In the genomic region with DNA sequence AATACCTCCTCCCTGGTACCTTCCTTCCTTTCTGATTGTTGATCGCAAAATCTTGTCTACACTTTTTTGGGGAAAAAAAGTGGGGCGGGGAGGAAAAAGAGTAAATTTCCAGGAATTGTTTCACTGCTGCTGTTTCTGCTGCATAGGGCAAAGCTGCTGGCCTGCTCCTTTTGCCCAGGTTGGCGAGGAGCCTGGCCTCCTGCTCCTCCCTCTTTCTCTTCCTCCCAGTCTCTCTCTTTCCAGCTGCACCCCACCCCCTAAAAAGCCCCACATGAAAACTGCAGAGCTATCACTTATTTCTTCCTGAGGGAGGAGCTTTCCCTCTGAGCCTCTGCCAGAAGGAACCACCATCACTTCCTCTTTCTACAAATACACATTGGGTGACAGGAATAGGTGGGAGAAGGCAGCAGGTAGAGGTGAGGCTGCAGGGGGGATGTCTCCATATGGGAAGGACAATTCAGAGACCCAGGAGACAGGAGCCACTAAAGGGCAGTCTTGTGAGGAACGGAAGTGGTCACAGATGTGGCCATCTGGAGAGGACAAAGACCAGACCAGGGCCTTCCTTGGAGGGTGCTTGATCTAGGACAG, we compare ENCODE assay signal across 11 cellular contexts. TPM values are rescaled to one million over a fixed set of nuclear protein-coding genes. Genes with fewer than 3 reads are reported as not detected.
DNase-seq lines count a peak whose midpoint lies in the region; ATAC-seq, FAIRE-seq and TF ChIP-seq lines count a peak whose summit lies in the region.
"Had no signal": no experiment of that assay in that cellular context is flagged by ENCODE, and none has a peak within 500 bp of the region (broad histone marks: within the 10 kb centered on the region; RNA-seq: fewer than 3 reads in every experiment).

No MANE protein-coding gene starts in this region.

- H3K4me3 ChIP-seq in GM12865 (ENCODE audit: low read depth, low read length) = no peak overlapping the region
- no peak overlapping the region for H3K4me3 ChIP-seq in esophagus (ENCODE audit: low read depth in 1 of 2, low read length in 2 of 2)
- H3K4me3 ChIP-seq in pancreas = no peak overlapping the region

- TF ChIP-seq CTCF in GM12865 (IDR thresholded peaks at IDR 0.05; ENCODE audit: insufficient read depth, low read depth, low read length, missing control alignments) (no peak), pancreas (IDR thresholded peaks at IDR 0.05) (no peak), chondrocyte (IDR thresholded peaks at IDR 0.05) (no peak)

- H3K27ac ChIP-seq in esophagus (ENCODE audit: low read depth in 2 of 2, low read length in 1 of 2) (peak overlapping the region; percentile 11 to 56), pancreas (no peak overlapping the region)

- H3K27me3 ChIP-seq in esophagus (ENCODE audit: control insufficient read depth in 1 of 2, insufficient read depth in 2 of 2, low read length in 2 of 2) (no peaks in the 10 kb centered on the region), pancreas (no peaks in the 10 kb centered on the region)

- H3K36me3 ChIP-seq in esophagus (ENCODE audit: control insufficient read depth in 2 of 2, insufficient read depth in 2 of 2, low read length in 1 of 2) (peaks cover 2 to 5% of the 10 kb centered on the region in 2 donors), pancreas (no peaks in the 10 kb centered on the region)

- FAIRE-seq in pancreas (lab: Jason Lieb, UNC) = no peak
- FAIRE-seq: islet of Langerhans had no signal

- H3K27ac Mint-ChIP-seq in chondrocyte (ENCODE audit: unreplicated experiment) = no peak overlapping the region
- H3K27ac Mint-ChIP-seq: stimulated activated naive CD8-positive, alpha-beta T cell treated with anti-CD3 and anti-CD28 coated beads, Interleukin-15, Interleukin-2, amounts not matched to agents 100 ng/mL and 50 ng/mL, for 24 hours had no signal

- WGBS in esophagus, 2 donors = 48 to 52% methylated on average over 4 of the region's 4 CpGs
- whole genome bisulfite sequencing in pancreas, 2 donors = 78% methylated on average over 4 of the region's 4 CpGs

- H3K27me3 Mint-ChIP-seq in chondrocyte (ENCODE audit: low read depth) = peaks cover 4% of the 10 kb centered on the region

- peaks cover 3% of the 10 kb centered on the region for H3K36me3 Mint-ChIP-seq in chondrocyte (ENCODE audit: low read depth)

- H3K9me3 Mint-ChIP-seq in chondrocyte (ENCODE audit: low read depth) = no peaks in the 10 kb centered on the region
- H3K9me3 Mint-ChIP-seq: stimulated activated naive CD8-positive, alpha-beta T cell treated with anti-CD3 and anti-CD28 coated beads, Interleukin-15, Interleukin-2, amounts not matched to agents 100 ng/mL and 50 ng/mL, for 24 hours had no signal

- no peak overlapping the region for H3K4me3 Mint-ChIP-seq in chondrocyte (ENCODE audit: unreplicated experiment)
- H3K4me3 Mint-ChIP-seq: stimulated activated naive CD8-positive, alpha-beta T cell treated with anti-CD3 and anti-CD28 coated beads, Interleukin-15, Interleukin-2, amounts not matched to agents 100 ng/mL and 50 ng/mL, for 24 hours had no signal

- H3K9me3 ChIP-seq in esophagus (ENCODE audit: control insufficient read depth in 2 of 2, insufficient read depth in 1 of 2, low read depth in 1 of 2, low read length in 1 of 2) = no peaks in the 10 kb centered on the region
- H3K9me3 ChIP-seq in pancreas = no peaks in the 10 kb centered on the region

- DNase-seq in GM12865 (ENCODE audit: low read depth) (peak; percentile 33), NCI-H2196 (lab: John Stamatoyannopoulos, UW; ENCODE audit: unreplicated experiment) (peak; percentile 40), pancreas (peak in 1 of 6 donors; percentile 38), chondrocyte (ENCODE audit: low spot score) (no peak), cerebellar nuclear complex (lab: John Stamatoyannopoulos, UW) (no peak)
- DNase-seq in activated CD4-positive, alpha-beta T cell treated with anti-CD3 and anti-CD28 coated beads for 4 hours = no peak
- DNase-seq: NCI-H1048 had no signal

- peaks cover 7% of the 10 kb centered on the region for H3K4me1 Mint-ChIP-seq in chondrocyte (ENCODE audit: low read depth)

- H3K4me1 ChIP-seq in esophagus (ENCODE audit: control insufficient read depth in 2 of 2, insufficient read depth in 2 of 2, low read length in 1 of 2) = peaks cover 0 to 12% of the 10 kb centered on the region in 2 donors
- no peaks in the 10 kb centered on the region for H3K4me1 ChIP-seq in pancreas

- intact Hi-C loops in pancreas (cut with DNase I) = no loop called here

- ATAC-seq in pancreas (peak in 3 of 4 donors; percentile 10 to 73 (median 66)), GM21381 (IDR thresholded peaks at IDR 0.05; ENCODE audit: unreplicated experiment) (no peak)

RNA-seq across cellular contexts. Expression of a gene that starts 14.9 kb away (rescaled TPM):
- polyA plus RNA-seq in esophagus (1 to 10 TPM; 1.2 to 1.4 TPM), pancreas (1 to 10 TPM; 1.5 to 1.9 TPM)
- total RNA-seq in pancreas (1 to 10 TPM; 2.4 to 4.3 (median 2.8) TPM), chondrocyte (5.8 to 6.1 TPM (median 6.0 TPM) in 3 replicates)

RNA-seq across cellular contexts. Expression of a gene that starts 24.9 kb away (rescaled TPM):
- polyA plus RNA-seq in esophagus = under 1 TPM in 1 of 2 donors, not detected in 1; 0.16 TPM
- not detected for total RNA-seq in pancreas
- 1 to 10 TPM in 1 of 2 donors, under 1 TPM in 1; 0.23 to 4.4 TPM for polyA plus RNA-seq in pancreas
- not detected in 3 replicates for total RNA-seq in chondrocyte

RNA-seq across cellular contexts. Expression of a gene that starts 34.0 kb away (rescaled TPM):
- under 1 TPM; 0.62 to 0.69 TPM for polyA plus RNA-seq in esophagus
- under 1 TPM; 0.08 to 0.35 (median 0.25) TPM for total RNA-seq in pancreas
- polyA plus RNA-seq in pancreas = under 1 TPM; 0.77 to 0.84 TPM
- 0.10 TPM in 1 of 3 replicates, not detected in the others for total RNA-seq in chondrocyte

RNA-seq across cellular contexts. Expression of a gene that starts 57.2 kb away (rescaled TPM):
- polyA plus RNA-seq in esophagus (10 to 100 TPM in 1 of 2 donors, 1 to 10 TPM in 1; 9.4 to 16.8 TPM), pancreas (not detected)
- total RNA-seq in pancreas (not detected), chondrocyte (not detected in 3 replicates)

RNA-seq across cellular contexts. Expression of a gene that starts 58.5 kb away (rescaled TPM):
- polyA plus RNA-seq in esophagus (under 1 TPM; 0.12 to 0.31 TPM), pancreas (under 1 TPM; 0.15 to 0.47 TPM)
- total RNA-seq in pancreas (under 1 TPM in 5 of 6 donors, not detected in 1; 0.22 to 0.65 (median 0.47) TPM), chondrocyte (0.48 TPM in 1 of 3 replicates, not detected in the others)

Comparison
In these comparisons a context has a peak if more than half of its experiments do, and no peak if none do; other contexts are left out.
1. DNase-seq: peak in GM12865 (single experiment) and NCI-H2196 (single experiment); none in activated CD4-positive, alpha-beta T cell treated with anti-CD3 and anti-CD28 coated beads for 4 hours (0 of 2), chondrocyte (single experiment) and cerebellar nuclear complex (0 of 2).
2. H3K27ac ChIP-seq: peak in esophagus (2 of 2); none in pancreas (0 of 4).